Comparison of ENCODE assay signal across 15 cellular contexts in genomic region chr13:48939728-48940127, GRCh38. TPM values are rescaled to one million over a fixed set of nuclear protein-coding genes. Genes with fewer than 3 reads are reported as not detected.
DNase-seq lines count a peak whose midpoint lies in the region; ATAC-seq and TF ChIP-seq lines count a peak whose summit lies in the region.
"Had no signal": no experiment of that assay in that cellular context is flagged by ENCODE, and none has a peak within 500 bp of the region (broad histone marks: within the 10 kb centered on the region; RNA-seq: fewer than 3 reads in every experiment).

No MANE protein-coding gene starts in this region.

- H3K4me3 Mint-ChIP-seq in activated CD8-positive, alpha-beta T cell treated with anti-CD3 and anti-CD28 coated beads for 36 hours = no peak overlapping the region
- no peak overlapping the region for H3K4me3 Mint-ChIP-seq in activated CD8-positive, alpha-beta T cell treated with anti-CD3 and anti-CD28 coated beads, Interleukin-2, amount 10 ng/mL, durations not matched to agents 7 days and 5 days
- H3K4me3 Mint-ChIP-seq in activated naive CD8-positive, alpha-beta T cell treated with anti-CD3 and anti-CD28 coated beads, Interleukin-2, amount 10 ng/mL, durations not matched to agents 7 days and 5 days = no peak overlapping the region
- H3K4me3 Mint-ChIP-seq in activated naive CD8-positive, alpha-beta T cell treated with anti-CD3 and anti-CD28 coated beads for 36 hours = no peak overlapping the region
- H3K4me3 Mint-ChIP-seq in activated T-helper 17 cell treated with anti-CD3 and anti-CD28 coated beads, Interleukin-2, amount 50 U/mL, for 72 hours = no peak overlapping the region
- no peak overlapping the region for H3K4me3 Mint-ChIP-seq in stimulated activated effector memory CD8-positive, alpha-beta T cell treated with anti-CD3 and anti-CD28 coated beads, Interleukin-12 subunit alpha, Interleukin-12 subunit beta, amount 100 ng/mL, for 72 hours
- H3K4me3 Mint-ChIP-seq: B cell; CD8-positive, alpha-beta T cell; H9 had no signal

- H3K4me1 Mint-ChIP-seq in activated CD8-positive, alpha-beta T cell treated with anti-CD3 and anti-CD28 coated beads for 36 hours (ENCODE audit: low read depth) = peaks cover 18% of the 10 kb centered on the region
- H3K4me1 Mint-ChIP-seq in activated CD8-positive, alpha-beta T cell treated with anti-CD3 and anti-CD28 coated beads, Interleukin-2, amount 10 ng/mL, durations not matched to agents 7 days and 5 days (ENCODE audit: low read depth) = peaks cover 21% of the 10 kb centered on the region
- H3K4me1 Mint-ChIP-seq in activated naive CD8-positive, alpha-beta T cell treated with anti-CD3 and anti-CD28 coated beads, Interleukin-2, amount 10 ng/mL, durations not matched to agents 7 days and 5 days = peaks cover 18% of the 10 kb centered on the region
- peaks cover 8% of the 10 kb centered on the region for H3K4me1 Mint-ChIP-seq in activated naive CD8-positive, alpha-beta T cell treated with anti-CD3 and anti-CD28 coated beads for 36 hours
- peaks cover 8% of the 10 kb centered on the region for H3K4me1 Mint-ChIP-seq in activated T-helper 17 cell treated with anti-CD3 and anti-CD28 coated beads, Interleukin-2, amount 50 U/mL, for 72 hours
- peaks cover 10% of the 10 kb centered on the region for H3K4me1 Mint-ChIP-seq in stimulated activated effector memory CD8-positive, alpha-beta T cell treated with anti-CD3 and anti-CD28 coated beads, Interleukin-12 subunit alpha, Interleukin-12 subunit beta, amount 100 ng/mL, for 72 hours
- H3K4me1 Mint-ChIP-seq: B cell had no signal

- H3K27ac Mint-ChIP-seq in activated CD8-positive, alpha-beta T cell treated with anti-CD3 and anti-CD28 coated beads for 36 hours = no peak overlapping the region
- no peak overlapping the region for H3K27ac Mint-ChIP-seq in activated CD8-positive, alpha-beta T cell treated with anti-CD3 and anti-CD28 coated beads, Interleukin-2, amount 10 ng/mL, durations not matched to agents 7 days and 5 days
- peak overlapping the region; percentile 26 for H3K27ac Mint-ChIP-seq in activated naive CD8-positive, alpha-beta T cell treated with anti-CD3 and anti-CD28 coated beads, Interleukin-2, amount 10 ng/mL, durations not matched to agents 7 days and 5 days
- no peak overlapping the region for H3K27ac Mint-ChIP-seq in activated naive CD8-positive, alpha-beta T cell treated with anti-CD3 and anti-CD28 coated beads for 36 hours
- H3K27ac Mint-ChIP-seq in activated T-helper 17 cell treated with anti-CD3 and anti-CD28 coated beads, Interleukin-2, amount 50 U/mL, for 72 hours = no peak overlapping the region
- H3K27ac Mint-ChIP-seq in stimulated activated effector memory CD8-positive, alpha-beta T cell treated with anti-CD3 and anti-CD28 coated beads, Interleukin-12 subunit alpha, Interleukin-12 subunit beta, amount 100 ng/mL, for 72 hours = no peak overlapping the region
- H3K27ac Mint-ChIP-seq: B cell; CD8-positive, alpha-beta T cell; H9 had no signal

- H3K27me3 Mint-ChIP-seq in activated CD8-positive, alpha-beta T cell treated with anti-CD3 and anti-CD28 coated beads for 36 hours = no peaks in the 10 kb centered on the region
- H3K27me3 Mint-ChIP-seq in activated CD8-positive, alpha-beta T cell treated with anti-CD3 and anti-CD28 coated beads, Interleukin-2, amount 10 ng/mL, durations not matched to agents 7 days and 5 days (ENCODE audit: low read depth) = peaks cover 2% of the 10 kb centered on the region
- peaks cover 6% of the 10 kb centered on the region for H3K27me3 Mint-ChIP-seq in activated naive CD8-positive, alpha-beta T cell treated with anti-CD3 and anti-CD28 coated beads, Interleukin-2, amount 10 ng/mL, durations not matched to agents 7 days and 5 days
- H3K27me3 Mint-ChIP-seq in activated naive CD8-positive, alpha-beta T cell treated with anti-CD3 and anti-CD28 coated beads for 36 hours = no peaks in the 10 kb centered on the region
- no peaks in the 10 kb centered on the region for H3K27me3 Mint-ChIP-seq in activated T-helper 17 cell treated with anti-CD3 and anti-CD28 coated beads, Interleukin-2, amount 50 U/mL, for 72 hours

- POLR2A ChIA-PET in activated CD8-positive, alpha-beta T cell treated with anti-CD3 and anti-CD28 coated beads for 36 hours (lab: Charles Lee) = interaction anchor here (0.6 kb wide), 1 partner anchor 171 kb away, joined by 3 read pairs; no protein-coding TSS in a partner anchor
- POLR2A ChIA-PET in activated CD8-positive, alpha-beta T cell treated with anti-CD3 and anti-CD28 coated beads, Interleukin-2, amount 10 ng/mL, durations not matched to agents 7 days and 5 days (lab: Charles Lee) = no interaction called here
- POLR2A ChIA-PET in activated naive CD8-positive, alpha-beta T cell treated with anti-CD3 and anti-CD28 coated beads, Interleukin-2, amount 10 ng/mL, durations not matched to agents 7 days and 5 days (lab: Charles Lee) = interaction anchor here (1.4 kb wide), 1 partner anchor 37 kb away, joined by 4 read pairs; no protein-coding TSS in a partner anchor

- CTCF ChIA-PET in activated CD8-positive, alpha-beta T cell treated with anti-CD3 and anti-CD28 coated beads for 36 hours (lab: Charles Lee) = interaction anchor here (0.9 kb wide), 1 partner anchor 630 kb away, joined by 3 read pairs; no protein-coding TSS in a partner anchor
- CTCF ChIA-PET in activated CD8-positive, alpha-beta T cell treated with anti-CD3 and anti-CD28 coated beads, Interleukin-2, amount 10 ng/mL, durations not matched to agents 7 days and 5 days (lab: Charles Lee) = no interaction called here

- intact Hi-C loops in activated CD8-positive, alpha-beta T cell treated with anti-CD3 and anti-CD28 coated beads for 36 hours (cut with micrococcal nuclease) = no loop called here

- peak; percentile 22 for DNase-seq in activated CD8-positive, alpha-beta T cell treated with anti-CD3 and anti-CD28 coated beads for 36 hours
- DNase-seq in activated CD8-positive, alpha-beta T cell treated with anti-CD3 and anti-CD28 coated beads, Interleukin-2, amount 10 ng/mL, durations not matched to agents 7 days and 5 days = no peak
- no peak for DNase-seq in activated naive CD8-positive, alpha-beta T cell treated with anti-CD3 and anti-CD28 coated beads, Interleukin-2, amount 10 ng/mL, durations not matched to agents 7 days and 5 days
- no peak for DNase-seq in activated naive CD8-positive, alpha-beta T cell treated with anti-CD3 and anti-CD28 coated beads for 36 hours
- no peak for DNase-seq in stimulated activated effector memory CD8-positive, alpha-beta T cell treated with anti-CD3 and anti-CD28 coated beads, Interleukin-12 subunit alpha, Interleukin-12 subunit beta, amount 100 ng/mL, for 72 hours (ENCODE audit: low spot score in 2 of 2)
- DNase-seq: CD8-positive, alpha-beta T cell; DMS 273 treated with DMSO at 0.1 percent for 48 hours; DMS53; DND-41; EL; H9 had no signal

- TF ChIP-seq CTCF in activated CD8-positive, alpha-beta T cell treated with anti-CD3 and anti-CD28 coated beads for 36 hours (IDR thresholded peaks at IDR 0.05) = no peak

- H3K9me3 Mint-ChIP-seq in activated CD8-positive, alpha-beta T cell treated with anti-CD3 and anti-CD28 coated beads for 36 hours = peaks cover under 1% of the 10 kb centered on the region
- H3K9me3 Mint-ChIP-seq in activated CD8-positive, alpha-beta T cell treated with anti-CD3 and anti-CD28 coated beads, Interleukin-2, amount 10 ng/mL, durations not matched to agents 7 days and 5 days (ENCODE audit: insufficient read depth) = no peaks in the 10 kb centered on the region
- H3K9me3 Mint-ChIP-seq in activated naive CD8-positive, alpha-beta T cell treated with anti-CD3 and anti-CD28 coated beads, Interleukin-2, amount 10 ng/mL, durations not matched to agents 7 days and 5 days = peaks cover 3% of the 10 kb centered on the region
- H3K9me3 Mint-ChIP-seq in activated naive CD8-positive, alpha-beta T cell treated with anti-CD3 and anti-CD28 coated beads for 36 hours = peaks cover under 1% of the 10 kb centered on the region
- H3K9me3 Mint-ChIP-seq in activated T-helper 17 cell treated with anti-CD3 and anti-CD28 coated beads, Interleukin-2, amount 50 U/mL, for 72 hours = no peaks in the 10 kb centered on the region
- H3K9me3 Mint-ChIP-seq in stimulated activated effector memory CD8-positive, alpha-beta T cell treated with anti-CD3 and anti-CD28 coated beads, Interleukin-12 subunit alpha, Interleukin-12 subunit beta, amount 100 ng/mL, for 72 hours = no peaks in the 10 kb centered on the region
- H3K9me3 Mint-ChIP-seq: CD8-positive, alpha-beta T cell; H9 had no signal

- ATAC-seq in activated CD8-positive, alpha-beta T cell treated with anti-CD3 and anti-CD28 coated beads for 36 hours = peak; percentile 87
- ATAC-seq in activated CD8-positive, alpha-beta T cell treated with anti-CD3 and anti-CD28 coated beads, Interleukin-2, amount 10 ng/mL, durations not matched to agents 7 days and 5 days = no peak
- ATAC-seq in activated naive CD8-positive, alpha-beta T cell treated with anti-CD3 and anti-CD28 coated beads, Interleukin-2, amount 10 ng/mL, durations not matched to agents 7 days and 5 days (ENCODE audit: low read depth) = peak; percentile 54
- peak; percentile 89 for ATAC-seq in activated T-helper 17 cell treated with anti-CD3 and anti-CD28 coated beads, Interleukin-2, amount 50 U/mL, for 72 hours (replicated peaks)
- ATAC-seq in stimulated activated effector memory CD8-positive, alpha-beta T cell treated with anti-CD3 and anti-CD28 coated beads, Interleukin-12 subunit alpha, Interleukin-12 subunit beta, amount 100 ng/mL, for 72 hours = peak; percentile 89
- ATAC-seq in GM18907 (IDR thresholded peaks at IDR 0.05; ENCODE audit: unreplicated experiment) = no peak
- ATAC-seq: CD8-positive, alpha-beta T cell; GM12878 had no signal

- no peaks in the 10 kb centered on the region for H3K36me3 Mint-ChIP-seq in activated CD8-positive, alpha-beta T cell treated with anti-CD3 and anti-CD28 coated beads for 36 hours (ENCODE audit: low read depth)
- H3K36me3 Mint-ChIP-seq in activated CD8-positive, alpha-beta T cell treated with anti-CD3 and anti-CD28 coated beads, Interleukin-2, amount 10 ng/mL, durations not matched to agents 7 days and 5 days (ENCODE audit: low read depth) = no peaks in the 10 kb centered on the region
- peaks cover 3% of the 10 kb centered on the region for H3K36me3 Mint-ChIP-seq in activated naive CD8-positive, alpha-beta T cell treated with anti-CD3 and anti-CD28 coated beads, Interleukin-2, amount 10 ng/mL, durations not matched to agents 7 days and 5 days
- no peaks in the 10 kb centered on the region for H3K36me3 Mint-ChIP-seq in activated naive CD8-positive, alpha-beta T cell treated with anti-CD3 and anti-CD28 coated beads for 36 hours
- H3K36me3 Mint-ChIP-seq in activated T-helper 17 cell treated with anti-CD3 and anti-CD28 coated beads, Interleukin-2, amount 50 U/mL, for 72 hours (ENCODE audit: low read depth) = no peaks in the 10 kb centered on the region
- no peaks in the 10 kb centered on the region for H3K36me3 Mint-ChIP-seq in stimulated activated effector memory CD8-positive, alpha-beta T cell treated with anti-CD3 and anti-CD28 coated beads, Interleukin-12 subunit alpha, Interleukin-12 subunit beta, amount 100 ng/mL, for 72 hours
- H3K36me3 Mint-ChIP-seq: CD8-positive, alpha-beta T cell had no signal

RNA-seq across cellular contexts. Expression of gene FNDC3A, which starts 36.0 kb away (rescaled TPM):
- 10 to 100 TPM; 25.7 to 26.6 TPM for total RNA-seq in activated CD8-positive, alpha-beta T cell treated with anti-CD3 and anti-CD28 coated beads for 36 hours
- 10 to 100 TPM; 25.5 to 25.7 TPM for total RNA-seq in activated CD8-positive, alpha-beta T cell treated with anti-CD3 and anti-CD28 coated beads, Interleukin-2, amount 10 ng/mL, durations not matched to agents 7 days and 5 days
- total RNA-seq in activated naive CD8-positive, alpha-beta T cell treated with anti-CD3 and anti-CD28 coated beads, Interleukin-2, amount 10 ng/mL, durations not matched to agents 7 days and 5 days = 10 to 100 TPM; 30.3 to 31.8 TPM
- 10 to 100 TPM; 23.1 to 24.1 TPM for total RNA-seq in activated naive CD8-positive, alpha-beta T cell treated with anti-CD3 and anti-CD28 coated beads for 36 hours
- 10 to 100 TPM; 23.8 to 38.2 TPM for total RNA-seq in activated T-helper 17 cell treated with anti-CD3 and anti-CD28 coated beads, Interleukin-2, amount 50 U/mL, for 72 hours

Comparison
In these comparisons a context has a peak if more than half of its experiments do, and no peak if none do; other contexts are left out.
1. ATAC-seq: peak in activated CD8-positive, alpha-beta T cell treated with anti-CD3 and anti-CD28 coated beads for 36 hours (single experiment), activated naive CD8-positive, alpha-beta T cell treated with anti-CD3 and anti-CD28 coated beads, Interleukin-2, amount 10 ng/mL, durations not matched to agents 7 days and 5 days (single experiment), activated T-helper 17 cell treated with anti-CD3 and anti-CD28 coated beads, Interleukin-2, amount 50 U/mL, for 72 hours (single experiment) and stimulated activated effector memory CD8-positive, alpha-beta T cell treated with anti-CD3 and anti-CD28 coated beads, Interleukin-12 subunit alpha, Interleukin-12 subunit beta, amount 100 ng/mL, for 72 hours (single experiment); none in activated CD8-positive, alpha-beta T cell treated with anti-CD3 and anti-CD28 coated beads, Interleukin-2, amount 10 ng/mL, durations not matched to agents 7 days and 5 days (single experiment) and GM18907 (single experiment).